ENCODE assay signal across 18 cellular contexts in the genomic region with DNA sequence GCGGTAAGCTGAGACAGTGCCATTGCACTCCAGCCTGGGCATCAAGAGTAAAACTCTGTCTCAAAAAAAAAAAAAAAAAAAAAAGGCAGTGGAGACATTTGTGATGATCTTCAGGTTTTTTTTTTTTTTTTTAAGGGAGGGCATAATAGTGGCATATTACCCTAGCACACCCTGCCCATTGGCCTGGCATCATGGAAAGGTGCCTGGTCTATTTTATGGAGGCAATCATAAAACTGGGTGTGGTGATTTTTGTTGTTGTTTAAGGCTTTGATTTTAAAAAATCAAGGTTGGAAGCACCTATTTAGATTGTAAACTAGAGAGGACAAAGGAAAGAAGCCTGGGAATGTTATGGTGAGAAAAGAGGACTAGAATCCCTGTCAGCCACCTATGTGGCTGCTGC. TPM values are rescaled to one million over a fixed set of nuclear protein-coding genes. Genes with fewer than 3 reads are reported as not detected.
A peak's percentile ranks its signal among the peaks of the same experiment; 100 is the strongest.
DNase-seq lines count a peak whose midpoint lies in the region; ATAC-seq and TF ChIP-seq lines count a peak whose summit lies in the region.
"Had no signal": no experiment of that assay in that cellular context is flagged by ENCODE, and none has a peak within 500 bp of the region (broad histone marks: within the 10 kb centered on the region; RNA-seq: fewer than 3 reads in every experiment).

No MANE protein-coding gene starts in this region.

- CTCF ChIA-PET in activated CD8-positive, alpha-beta T cell treated with anti-CD3 and anti-CD28 coated beads for 36 hours (lab: Charles Lee) = interaction anchor here (0.9 to 1.7 kb wide), 2 partner anchors 32 to 92 kb away, joined by 3 to 6 read pairs; no protein-coding TSS in a partner anchor
- CTCF ChIA-PET in activated CD8-positive, alpha-beta T cell treated with anti-CD3 and anti-CD28 coated beads, Interleukin-2, amount 10 ng/mL, durations not matched to agents 7 days and 5 days (lab: Charles Lee) = interaction anchor here (1.4 kb wide), 1 partner anchor 32 kb away, joined by 7 read pairs; no protein-coding TSS in a partner anchor

- POLR2A ChIA-PET in activated CD8-positive, alpha-beta T cell treated with anti-CD3 and anti-CD28 coated beads for 36 hours (lab: Charles Lee) = interaction anchor here (1.0 to 1.7 kb wide), 3 partner anchors 9 to 25 kb away, joined by 3 to 6 read pairs (median 4); no protein-coding TSS in a partner anchor
- POLR2A ChIA-PET in activated CD8-positive, alpha-beta T cell treated with anti-CD3 and anti-CD28 coated beads, Interleukin-2, amount 10 ng/mL, durations not matched to agents 7 days and 5 days (lab: Charles Lee) = interaction anchor here (0.5 kb wide), 1 partner anchor 112 kb away, joined by 3 read pairs; no protein-coding TSS in a partner anchor

- no peak for TF ChIP-seq CTCF in activated CD8-positive, alpha-beta T cell treated with anti-CD3 and anti-CD28 coated beads for 36 hours (IDR thresholded peaks at IDR 0.05)
- TF ChIP-seq CTCF in breast epithelium (IDR thresholded peaks at IDR 0.05) = no peak
- no peak for TF ChIP-seq CTCF in mucosa of descending colon (IDR thresholded peaks at IDR 0.05)
- no peak for TF ChIP-seq CTCF in thoracic aorta (IDR thresholded peaks at IDR 0.05)
- no peak for TF ChIP-seq CTCF in BE2C (IDR thresholded peaks at IDR 0.05; ENCODE audit: low read depth, low read length)

- H3K36me3 Mint-ChIP-seq in activated CD8-positive, alpha-beta T cell treated with anti-CD3 and anti-CD28 coated beads for 36 hours (ENCODE audit: low read depth) = peaks cover 42% of the 10 kb centered on the region
- peaks cover 66% of the 10 kb centered on the region for H3K36me3 Mint-ChIP-seq in activated CD8-positive, alpha-beta T cell treated with anti-CD3 and anti-CD28 coated beads, Interleukin-2, amount 10 ng/mL, durations not matched to agents 7 days and 5 days (ENCODE audit: low read depth)

- no peaks in the 10 kb centered on the region for H3K9me3 Mint-ChIP-seq in activated CD8-positive, alpha-beta T cell treated with anti-CD3 and anti-CD28 coated beads for 36 hours
- H3K9me3 Mint-ChIP-seq in activated CD8-positive, alpha-beta T cell treated with anti-CD3 and anti-CD28 coated beads, Interleukin-2, amount 10 ng/mL, durations not matched to agents 7 days and 5 days (ENCODE audit: insufficient read depth) = no peaks in the 10 kb centered on the region
- H3K9me3 Mint-ChIP-seq: brain; stimulated activated naive CD8-positive, alpha-beta T cell treated with anti-CD3 and anti-CD28 coated beads, Interleukin-15, Interleukin-2, amounts not matched to agents 100 ng/mL and 50 ng/mL, for 24 hours had no signal

- H3K27me3 ChIP-seq in breast epithelium (no peaks in the 10 kb centered on the region), thoracic aorta (replicated peaks; ENCODE audit: insufficient read depth) (no peaks in the 10 kb centered on the region), BE2C (no peaks in the 10 kb centered on the region)

- H3K9me3 ChIP-seq in breast epithelium (no peaks in the 10 kb centered on the region), mucosa of descending colon (no peaks in the 10 kb centered on the region), thoracic aorta (no peaks in the 10 kb centered on the region), BE2C (no peaks in the 10 kb centered on the region)
- H3K9me3 ChIP-seq: A549 had no signal

- H3K4me3 ChIP-seq in breast epithelium (no peak overlapping the region), mucosa of descending colon (no peak overlapping the region), thoracic aorta (no peak overlapping the region), BE2C (ENCODE audit: low read depth, low read length) (no peak overlapping the region)
- H3K4me3 ChIP-seq: A549 had no signal

- no peak for ATAC-seq in activated CD8-positive, alpha-beta T cell treated with anti-CD3 and anti-CD28 coated beads for 36 hours
- no peak for ATAC-seq in activated CD8-positive, alpha-beta T cell treated with anti-CD3 and anti-CD28 coated beads, Interleukin-2, amount 10 ng/mL, durations not matched to agents 7 days and 5 days
- ATAC-seq in mucosa of descending colon (peak; percentile 83), thoracic aorta (ENCODE audit: insufficient number of reproducible peaks, low FRiP score, low read depth) (no peak)

- no peak for TF ChIP-seq POLR2A in breast epithelium (IDR thresholded peaks at IDR 0.05)

- peaks cover 59% of the 10 kb centered on the region for H3K4me1 Mint-ChIP-seq in activated CD8-positive, alpha-beta T cell treated with anti-CD3 and anti-CD28 coated beads for 36 hours (ENCODE audit: low read depth)
- peaks cover 61% of the 10 kb centered on the region for H3K4me1 Mint-ChIP-seq in activated CD8-positive, alpha-beta T cell treated with anti-CD3 and anti-CD28 coated beads, Interleukin-2, amount 10 ng/mL, durations not matched to agents 7 days and 5 days (ENCODE audit: low read depth)

- intact Hi-C loops in activated CD8-positive, alpha-beta T cell treated with anti-CD3 and anti-CD28 coated beads for 36 hours (cut with micrococcal nuclease) = no loop called here
- intact Hi-C loops in breast epithelium (cut with DNase I; ENCODE audit: low total_unique reads) (no loop called here), mucosa of descending colon (cut with DNase I, micrococcal nuclease) (no loop called here), posterior vena cava (cut with DNase I) (no loop called here)

- H3K4me1 ChIP-seq in breast epithelium (peaks cover 0 to 4% of the 10 kb centered on the region in 2 donors), mucosa of descending colon (ENCODE audit: low read depth) (peaks cover 63% of the 10 kb centered on the region), thoracic aorta (ENCODE audit: control insufficient read depth in 1 of 2, low read depth in 2 of 2) (peaks cover 72 to 83% of the 10 kb centered on the region in 2 donors), BE2C (no peaks in the 10 kb centered on the region)

- H3K4me3 Mint-ChIP-seq in activated CD8-positive, alpha-beta T cell treated with anti-CD3 and anti-CD28 coated beads for 36 hours = no peak overlapping the region
- no peak overlapping the region for H3K4me3 Mint-ChIP-seq in activated CD8-positive, alpha-beta T cell treated with anti-CD3 and anti-CD28 coated beads, Interleukin-2, amount 10 ng/mL, durations not matched to agents 7 days and 5 days
- H3K4me3 Mint-ChIP-seq: stimulated activated naive CD8-positive, alpha-beta T cell treated with anti-CD3 and anti-CD28 coated beads, Interleukin-15, Interleukin-2, amounts not matched to agents 100 ng/mL and 50 ng/mL, for 24 hours had no signal

- no peak for DNase-seq in activated CD8-positive, alpha-beta T cell treated with anti-CD3 and anti-CD28 coated beads for 36 hours
- no peak for DNase-seq in activated CD8-positive, alpha-beta T cell treated with anti-CD3 and anti-CD28 coated beads, Interleukin-2, amount 10 ng/mL, durations not matched to agents 7 days and 5 days
- DNase-seq in breast epithelium (ENCODE audit: low spot score in 2 of 2) = no peak
- DNase-seq in mucosa of descending colon = peak in 1 of 3 donors; percentile 76
- DNase-seq in thoracic aorta (ENCODE audit: low spot score) = no peak
- DNase-seq in BE2C = no peak
- no peak for DNase-seq in posterior vena cava (ENCODE audit: low spot score)
- DNase-seq in MV-4-11 (lab: John Stamatoyannopoulos, UW) = no peak
- DNase-seq: activated CD4-positive, alpha-beta T cell treated with anti-CD3 and anti-CD28 coated beads, Interleukin-2, amount 50 U/mL, for 4 hours; activated effector memory CD4-positive, alpha-beta T cell treated with Interleukin-2 at 50 U/mL for 16 hours; kidney glomerular epithelial cell; NCI-H1930; NCI-H82; RPMI8226; T1000 had no signal

- H3K36me3 ChIP-seq in breast epithelium (no peaks in the 10 kb centered on the region), mucosa of descending colon (ENCODE audit: low read depth) (no peaks in the 10 kb centered on the region), thoracic aorta (peaks cover 5% of the 10 kb centered on the region), BE2C (peaks cover 3% of the 10 kb centered on the region; the same call in 1 of the 2 replicates)

- H3K27ac ChIP-seq in breast epithelium (peak overlapping the region; percentile 66 to 77), thoracic aorta (peak overlapping the region; percentile 31 to 43)
- H3K27ac ChIP-seq: A549 had no signal

- H3K27me3 Mint-ChIP-seq in activated CD8-positive, alpha-beta T cell treated with anti-CD3 and anti-CD28 coated beads for 36 hours = no peaks in the 10 kb centered on the region
- no peaks in the 10 kb centered on the region for H3K27me3 Mint-ChIP-seq in activated CD8-positive, alpha-beta T cell treated with anti-CD3 and anti-CD28 coated beads, Interleukin-2, amount 10 ng/mL, durations not matched to agents 7 days and 5 days (ENCODE audit: low read depth)
- H3K27me3 Mint-ChIP-seq: stimulated activated naive CD8-positive, alpha-beta T cell treated with anti-CD3 and anti-CD28 coated beads, Interleukin-15, Interleukin-2, amounts not matched to agents 100 ng/mL and 50 ng/mL, for 24 hours had no signal

- peak overlapping the region; percentile 8 for H3K27ac Mint-ChIP-seq in activated CD8-positive, alpha-beta T cell treated with anti-CD3 and anti-CD28 coated beads for 36 hours
- H3K27ac Mint-ChIP-seq in activated CD8-positive, alpha-beta T cell treated with anti-CD3 and anti-CD28 coated beads, Interleukin-2, amount 10 ng/mL, durations not matched to agents 7 days and 5 days = no peak overlapping the region

RNA-seq across cellular contexts. Expression of a gene that starts 6.0 kb away (rescaled TPM):
- 100 to 1,000 TPM; 148 to 155 TPM for total RNA-seq in activated CD8-positive, alpha-beta T cell treated with anti-CD3 and anti-CD28 coated beads for 36 hours
- total RNA-seq in activated CD8-positive, alpha-beta T cell treated with anti-CD3 and anti-CD28 coated beads, Interleukin-2, amount 10 ng/mL, durations not matched to agents 7 days and 5 days = 100 to 1,000 TPM; 249 to 257 TPM
- total RNA-seq in breast epithelium (100 to 1,000 TPM; 244 to 387 (median 288) TPM), mucosa of descending colon (100 to 1,000 TPM; 186 to 242 (median 206) TPM), thoracic aorta (100 to 1,000 TPM; 280 to 340 TPM), posterior vena cava (100 to 1,000 TPM; 216 to 265 TPM)
- polyA plus RNA-seq in BE2C (2012; ENCODE audit: insufficient read depth, insufficient read length, low read depth) = 20.1 TPM

RNA-seq across cellular contexts. Expression of a gene that starts 42.0 kb away (rescaled TPM):
- 1 to 10 TPM; 1.2 to 1.4 TPM for total RNA-seq in activated CD8-positive, alpha-beta T cell treated with anti-CD3 and anti-CD28 coated beads for 36 hours
- 1 to 10 TPM in 1 of 2 experiments, under 1 TPM in 1; 0.60 to 1.6 TPM for total RNA-seq in activated CD8-positive, alpha-beta T cell treated with anti-CD3 and anti-CD28 coated beads, Interleukin-2, amount 10 ng/mL, durations not matched to agents 7 days and 5 days
- total RNA-seq in breast epithelium = 1 to 10 TPM; 2.6 to 7.6 (median 4.6) TPM
- 10 to 100 TPM; 11.8 to 17.8 (median 15.4) TPM for total RNA-seq in mucosa of descending colon
- 1 to 10 TPM; 1.6 to 7.7 TPM for total RNA-seq in thoracic aorta
- 1.1 TPM for polyA plus RNA-seq in BE2C (2012; ENCODE audit: insufficient read depth, insufficient read length, low read depth)
- 1 to 10 TPM; 3.5 to 4.0 TPM for total RNA-seq in posterior vena cava
